Comparison of ENCODE assay signal across 13 cellular contexts in genomic region chr2:216044883-216045499, GRCh38. TPM values are rescaled to one million over a fixed set of nuclear protein-coding genes. Genes with fewer than 3 reads are reported as not detected.
DNase-seq lines count a peak whose midpoint lies in the region; ATAC-seq and FAIRE-seq lines count a peak whose summit lies in the region.
"Had no signal": no experiment of that assay in that cellular context is flagged by ENCODE, and none has a peak within 500 bp of the region (broad histone marks: within the 10 kb centered on the region; RNA-seq: fewer than 3 reads in every experiment).

No MANE protein-coding gene starts in this region.

- DNase-seq in GM18507 (ENCODE audit: extremely low spot score, insufficient read length, low read depth): no peak
- no peak for DNase-seq in HT-29 (ENCODE audit: low spot score)
- no peak for DNase-seq in KBM-7
- no peak for DNase-seq in NCI-H1417 treated with DMSO at 0.1 percent for 48 hours (lab: John Stamatoyannopoulos, UW)
- no peak for DNase-seq in effector CD4-positive, alpha-beta T cell
- DNase-seq: activated CD4-positive, alpha-beta T cell treated with anti-CD3 and anti-CD28 coated beads, Interleukin-2, amount 10 ng/mL, durations not matched to agents 24 days and 14 days; activated naive CD8-positive, alpha-beta T cell treated with anti-CD3 and anti-CD28 coated beads, Interleukin-2, amount 10 ng/mL, durations not matched to agents 7 days and 5 days; kidney; stimulated activated CD4-positive, alpha-beta T cell treated with anti-CD3 and anti-CD28 coated beads, Interleukin-12 subunit alpha, Interleukin-12 subunit beta, amount 100 ng/mL, for 4 hours had no signal

- peak; percentile 95 for ATAC-seq in GM19452 (IDR thresholded peaks at IDR 0.05; ENCODE audit: unreplicated experiment)
- peak; percentile 99 for ATAC-seq in HG02870 (IDR thresholded peaks at IDR 0.05; ENCODE audit: unreplicated experiment)
- peak; percentile 99 for ATAC-seq in HG03565 (IDR thresholded peaks at IDR 0.05; ENCODE audit: unreplicated experiment)

- in situ Hi-C loops in KBM-7 (cut with MboI; ENCODE audit: low pct_unique_long_range_greater_than_20kb, low sequenced_read_pairs): no loop called here

- FAIRE-seq in GM18507 (lab: Jason Lieb, UNC): peak; percentile 68
- FAIRE-seq: frontal cortex, kidney had no signal

RNA-seq across cellular contexts. Expression of gene MREG, which starts 31.6 kb away (rescaled TPM):
- total RNA-seq in HT-29 (2014; rRNA removed; shearing (Covaris generic)): 11.9 and 13.8 TPM in 2 replicates

RNA-seq across cellular contexts. Expression of gene PECR, which starts 36.6 kb away (rescaled TPM):
- 15.6 and 26.5 TPM in 2 replicates for total RNA-seq in HT-29 (2014; rRNA removed; shearing (Covaris generic))

RNA-seq across cellular contexts. Expression of gene TMEM169, which starts 36.7 kb away (rescaled TPM):
- 0.08 and 0.53 TPM in 2 replicates for total RNA-seq in HT-29 (2014; rRNA removed; shearing (Covaris generic))
